30 cellular contexts compared by ENCODE assay signal in the genomic region with DNA sequence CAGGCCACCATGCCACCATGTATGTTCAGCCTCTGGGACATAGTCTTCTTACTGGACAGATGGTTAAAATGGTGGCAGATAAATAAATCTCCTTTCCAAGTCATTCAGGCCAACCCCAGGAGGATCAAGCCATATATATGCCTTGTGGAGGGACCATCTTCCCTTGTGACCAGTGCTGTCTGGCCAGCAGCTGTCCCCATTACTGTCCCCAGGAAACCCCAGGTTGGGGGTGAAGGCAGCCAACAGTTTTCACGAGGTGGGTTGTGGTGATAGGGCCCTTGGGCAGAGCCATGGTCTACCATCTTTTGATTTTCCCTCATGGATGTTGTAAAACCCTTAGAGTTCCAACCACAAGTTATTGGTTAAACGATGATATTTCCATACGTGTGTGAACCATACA.
"Had no signal": no experiment of that assay in that cellular context is flagged by ENCODE, and none has a peak within 500 bp of the region (broad histone marks: within the 10 kb centered on the region; RNA-seq: fewer than 3 reads in every experiment).

No MANE protein-coding gene starts in this region.

- H3K27me3 Mint-ChIP-seq: activated CD8-positive, alpha-beta T cell treated with anti-CD3 and anti-CD28 coated beads for 36 hours; activated naive CD8-positive, alpha-beta T cell treated with anti-CD3 and anti-CD28 coated beads, Interleukin-2, amount 10 ng/mL, durations not matched to agents 7 days and 5 days; brain had no signal

- H3K27ac ChIP-seq: ascending aorta, cardiac muscle cell, stomach, thyroid gland, upper lobe of left lung, vagina, WERI-Rb-1 had no signal

- H3K9me3 Mint-ChIP-seq: activated naive CD8-positive, alpha-beta T cell treated with anti-CD3 and anti-CD28 coated beads, Interleukin-2, amount 10 ng/mL, durations not matched to agents 7 days and 5 days; activated T-helper 1 cell treated with anti-CD3 and anti-CD28 coated beads, Interleukin-12 subunit alpha, Interleukin-12 subunit beta, Interleukin-2, Interleukin-4 antibody, amounts not matched to agents 30 ng/mL and 10 ng/mL and 1 ng/mL, durations not matched to agents 14 hours and 24 hours and 36 hours; effector memory CD8-positive, alpha-beta T cell had no signal

- H3K27me3 ChIP-seq: ascending aorta, cardiac muscle cell, thyroid gland, upper lobe of left lung, vagina had no signal

- H3K9me3 ChIP-seq: ascending aorta, thyroid gland, upper lobe of left lung, vagina had no signal

- H3K4me3 Mint-ChIP-seq: activated CD8-positive, alpha-beta T cell treated with anti-CD3 and anti-CD28 coated beads for 36 hours; activated naive CD4-positive, alpha-beta T cell treated with anti-CD3 and anti-CD28 coated beads for 36 hours; activated naive CD8-positive, alpha-beta T cell treated with anti-CD3 and anti-CD28 coated beads, Interleukin-2, amount 10 ng/mL, durations not matched to agents 7 days and 5 days; activated T-helper 1 cell treated with anti-CD3 and anti-CD28 coated beads, Interleukin-12 subunit alpha, Interleukin-12 subunit beta, Interleukin-2, Interleukin-4 antibody, amounts not matched to agents 30 ng/mL and 10 ng/mL and 1 ng/mL, durations not matched to agents 14 hours and 24 hours and 36 hours; brain; effector memory CD8-positive, alpha-beta T cell; naive thymus-derived CD4-positive, alpha-beta T cell; neural crest cell; stimulated activated naive B cell treated with anti-CD40 and anti-IgM and Interleukin-4, amounts not matched to agents 10 μg/mL and 1 μg/mL and 100 μg/mL, for 72 hours; T-helper 17 cell had no signal

- H3K36me3 Mint-ChIP-seq: activated naive CD8-positive, alpha-beta T cell treated with anti-CD3 and anti-CD28 coated beads, Interleukin-2, amount 10 ng/mL, durations not matched to agents 7 days and 5 days; brain; naive thymus-derived CD4-positive, alpha-beta T cell; stimulated activated naive B cell treated with anti-CD40 and anti-IgM and Interleukin-4, amounts not matched to agents 10 μg/mL and 1 μg/mL and 100 μg/mL, for 72 hours had no signal

- H3K4me1 ChIP-seq: ascending aorta, thyroid gland, vagina had no signal

- H3K36me3 ChIP-seq: ascending aorta, cardiac muscle cell, stomach, thyroid gland, upper lobe of left lung, vagina, WERI-Rb-1 had no signal

- DNase-seq: activated CD4-positive, alpha-beta T cell treated with anti-CD3 and anti-CD28 coated beads for 48 hours; activated CD8-positive, alpha-beta T cell treated with anti-CD3 and anti-CD28 coated beads for 36 hours; activated effector memory CD4-positive, alpha-beta T cell treated with anti-CD3 and anti-CD28 coated beads, Interleukin-2, amount 50 U/mL, for 16 hours; activated naive CD4-positive, alpha-beta T cell treated with anti-CD3 and anti-CD28 coated beads for 36 hours; activated naive CD8-positive, alpha-beta T cell treated with anti-CD3 and anti-CD28 coated beads, Interleukin-2, amount 10 ng/mL, durations not matched to agents 7 days and 5 days; activated T-cell treated with anti-CD3 and anti-CD28 coated beads, Interleukin-2, amount 50 U/mL, for 1 hour; cortex of kidney; effector memory CD8-positive, alpha-beta T cell; foreskin fibroblast; hippocampal formation; left cardiac atrium; mammary epithelial cell; midbrain; naive thymus-derived CD4-positive, alpha-beta T cell; nucleus accumbens; stimulated activated CD4-positive, alpha-beta T cell treated with anti-CD3 and anti-CD28 coated beads, Interleukin-2, amount 100 ng/mL, for 24 hours; stimulated activated naive B cell treated with anti-CD40 and anti-IgM and Interleukin-4, amounts not matched to agents 10 μg/mL and 1 μg/mL and 100 μg/mL, for 72 hours; stomach; T-helper 17 cell; T1000; thyroid gland; upper lobe of left lung; WERI-Rb-1 had no signal

- H3K4me1 Mint-ChIP-seq: naive thymus-derived CD4-positive, alpha-beta T cell; stimulated activated naive B cell treated with anti-CD40 and anti-IgM and Interleukin-4, amounts not matched to agents 10 μg/mL and 1 μg/mL and 100 μg/mL, for 72 hours had no signal

- H3K4me3 ChIP-seq: ascending aorta, cardiac muscle cell, smooth muscle cell, stomach, thyroid gland, upper lobe of left lung, vagina had no signal

- H3K27ac Mint-ChIP-seq: activated CD8-positive, alpha-beta T cell treated with anti-CD3 and anti-CD28 coated beads for 36 hours; activated naive CD4-positive, alpha-beta T cell treated with anti-CD3 and anti-CD28 coated beads for 36 hours; activated naive CD8-positive, alpha-beta T cell treated with anti-CD3 and anti-CD28 coated beads, Interleukin-2, amount 10 ng/mL, durations not matched to agents 7 days and 5 days; activated T-helper 1 cell treated with anti-CD3 and anti-CD28 coated beads, Interleukin-12 subunit alpha, Interleukin-12 subunit beta, Interleukin-2, Interleukin-4 antibody, amounts not matched to agents 30 ng/mL and 10 ng/mL and 1 ng/mL, durations not matched to agents 14 hours and 24 hours and 36 hours; brain; effector memory CD8-positive, alpha-beta T cell; naive thymus-derived CD4-positive, alpha-beta T cell; stimulated activated naive B cell treated with anti-CD40 and anti-IgM and Interleukin-4, amounts not matched to agents 10 μg/mL and 1 μg/mL and 100 μg/mL, for 72 hours; T-helper 17 cell had no signal
